ENCODE assay signal across 29 cellular contexts in genomic region chr1:7433896-7434295, GRCh38.
"Had no signal": no experiment of that assay in that cellular context is flagged by ENCODE, and none has a peak within 500 bp of the region (broad histone marks: within the 10 kb centered on the region; RNA-seq: fewer than 3 reads in every experiment).

No MANE protein-coding gene starts in this region.

- H3K4me1 ChIP-seq: ascending aorta, Peyer's patch had no signal

- H3K27ac Mint-ChIP-seq: activated CD4-positive, alpha-beta T cell treated with anti-CD3 and anti-CD28 coated beads, Interleukin-2, amount 10 ng/mL, durations not matched to agents 24 days and 14 days; activated CD8-positive, alpha-beta T cell treated with anti-CD3 and anti-CD28 coated beads, Interleukin-2, amount 10 ng/mL, durations not matched to agents 7 days and 5 days; activated naive CD4-positive, alpha-beta T cell treated with anti-CD3 and anti-CD28 coated beads, Interleukin-2, amount 50 U/mL, for 24 hours; activated naive CD8-positive, alpha-beta T cell treated with anti-CD3 and anti-CD28 coated beads, Interleukin-2, amount 10 ng/mL, durations not matched to agents 7 days and 5 days; activated T-cell treated with anti-CD3 and anti-CD28 coated beads, Interleukin-2, amount 50 U/mL, for 24 hours; activated T-helper 2 cell treated with anti-CD3 and anti-CD28 coated beads, Interferon-gamma antibody, Interleukin-2, Interleukin-4, amounts not matched to agents 10 μg/mL and 5 μg/mL and 100 μg/mL, durations not matched to agents 14 hours and 24 hours and 36 hours; T-cell had no signal

- H3K9me3 Mint-ChIP-seq: activated CD4-positive, alpha-beta T cell treated with anti-CD3 and anti-CD28 coated beads, Interleukin-2, amount 10 ng/mL, durations not matched to agents 24 days and 14 days; activated naive CD4-positive, alpha-beta T cell treated with anti-CD3 and anti-CD28 coated beads, Interleukin-2, amount 50 U/mL, for 24 hours; activated naive CD8-positive, alpha-beta T cell treated with anti-CD3 and anti-CD28 coated beads, Interleukin-2, amount 10 ng/mL, durations not matched to agents 7 days and 5 days; activated T-cell treated with anti-CD3 and anti-CD28 coated beads, Interleukin-2, amount 50 U/mL, for 24 hours; activated T-helper 2 cell treated with anti-CD3 and anti-CD28 coated beads, Interferon-gamma antibody, Interleukin-2, Interleukin-4, amounts not matched to agents 10 μg/mL and 5 μg/mL and 100 μg/mL, durations not matched to agents 14 hours and 24 hours and 36 hours had no signal

- DNase-seq: activated CD4-positive, alpha-beta T cell treated with anti-CD3 and anti-CD28 coated beads, Interleukin-2, amount 10 ng/mL, durations not matched to agents 24 days and 14 days; activated CD4-positive, alpha-beta T cell treated with anti-CD3 and anti-CD28 coated beads, Interleukin-2, amount 50 U/mL, for 4 hours; activated CD8-positive, alpha-beta T cell treated with anti-CD3 and anti-CD28 coated beads, Interleukin-2, amount 10 ng/mL, durations not matched to agents 7 days and 5 days; activated gamma-delta T cell; activated naive CD4-positive, alpha-beta T cell treated with Interleukin-2 at 50 U/mL for 16 hours; activated naive CD8-positive, alpha-beta T cell treated with anti-CD3 and anti-CD28 coated beads, Interleukin-2, amount 10 ng/mL, durations not matched to agents 7 days and 5 days; activated T-cell treated with anti-CD3 and anti-CD28 coated beads, Interleukin-2, amount 50 U/mL, for 24 hours; amygdala; NCI-H1105; NCI-H1436; NCI-H1694; NCI-H1930; NCI-H2081 treated with DMSO at 0.1 percent for 48 hours; NCI-H510A; NCI-H526; NCI-H748 treated with DMSO at 0.1 percent for 48 hours; NK-92 treated with Interleukin-12 subunit alpha and Interleukin-12 subunit beta, amount 100 ng/mL, for 24 hours; PC-3; Peyer's patch; RPMI8226; SIG-M5; T-cell; T1000 had no signal

- ATAC-seq: activated CD8-positive, alpha-beta T cell treated with anti-CD3 and anti-CD28 coated beads, Interleukin-2, amount 10 ng/mL, durations not matched to agents 7 days and 5 days; PC-3; SK-N-SH treated with all-trans-retinoic acid at 6 μM for 48 hours; T-cell had no signal

- H3K27ac ChIP-seq: ascending aorta, cardiac muscle cell, KMS-11, Peyer's patch had no signal

- H3K4me3 ChIP-seq: ascending aorta, cardiac muscle cell, Peyer's patch had no signal

- H3K9me3 ChIP-seq: ascending aorta had no signal

- H3K4me1 Mint-ChIP-seq: activated CD4-positive, alpha-beta T cell treated with anti-CD3 and anti-CD28 coated beads, Interleukin-2, amount 10 ng/mL, durations not matched to agents 24 days and 14 days; activated naive CD4-positive, alpha-beta T cell treated with anti-CD3 and anti-CD28 coated beads, Interleukin-2, amount 50 U/mL, for 24 hours; activated naive CD8-positive, alpha-beta T cell treated with anti-CD3 and anti-CD28 coated beads, Interleukin-2, amount 10 ng/mL, durations not matched to agents 7 days and 5 days; T-cell had no signal

- H3K36me3 Mint-ChIP-seq: activated naive CD4-positive, alpha-beta T cell treated with anti-CD3 and anti-CD28 coated beads, Interleukin-2, amount 50 U/mL, for 24 hours; activated naive CD8-positive, alpha-beta T cell treated with anti-CD3 and anti-CD28 coated beads, Interleukin-2, amount 10 ng/mL, durations not matched to agents 7 days and 5 days; T-cell had no signal

- H3K27me3 ChIP-seq: ascending aorta, cardiac muscle cell, Peyer's patch had no signal

- H3K36me3 ChIP-seq: ascending aorta, cardiac muscle cell, Peyer's patch had no signal

- H3K9ac ChIP-seq: KMS-11 had no signal

- H3K27me3 Mint-ChIP-seq: activated CD4-positive, alpha-beta T cell treated with anti-CD3 and anti-CD28 coated beads, Interleukin-2, amount 10 ng/mL, durations not matched to agents 24 days and 14 days; activated naive CD4-positive, alpha-beta T cell treated with anti-CD3 and anti-CD28 coated beads, Interleukin-2, amount 50 U/mL, for 24 hours; activated T-cell treated with anti-CD3 and anti-CD28 coated beads, Interleukin-2, amount 50 U/mL, for 24 hours had no signal

- H3K4me3 Mint-ChIP-seq: activated CD4-positive, alpha-beta T cell treated with anti-CD3 and anti-CD28 coated beads, Interleukin-2, amount 10 ng/mL, durations not matched to agents 24 days and 14 days; activated CD8-positive, alpha-beta T cell treated with anti-CD3 and anti-CD28 coated beads, Interleukin-2, amount 10 ng/mL, durations not matched to agents 7 days and 5 days; activated naive CD4-positive, alpha-beta T cell treated with anti-CD3 and anti-CD28 coated beads, Interleukin-2, amount 50 U/mL, for 24 hours; activated naive CD8-positive, alpha-beta T cell treated with anti-CD3 and anti-CD28 coated beads, Interleukin-2, amount 10 ng/mL, durations not matched to agents 7 days and 5 days; activated T-cell treated with anti-CD3 and anti-CD28 coated beads, Interleukin-2, amount 50 U/mL, for 24 hours; T-cell had no signal
